Comparison of ENCODE assay signal across 1 cellular context in the genomic region with DNA sequence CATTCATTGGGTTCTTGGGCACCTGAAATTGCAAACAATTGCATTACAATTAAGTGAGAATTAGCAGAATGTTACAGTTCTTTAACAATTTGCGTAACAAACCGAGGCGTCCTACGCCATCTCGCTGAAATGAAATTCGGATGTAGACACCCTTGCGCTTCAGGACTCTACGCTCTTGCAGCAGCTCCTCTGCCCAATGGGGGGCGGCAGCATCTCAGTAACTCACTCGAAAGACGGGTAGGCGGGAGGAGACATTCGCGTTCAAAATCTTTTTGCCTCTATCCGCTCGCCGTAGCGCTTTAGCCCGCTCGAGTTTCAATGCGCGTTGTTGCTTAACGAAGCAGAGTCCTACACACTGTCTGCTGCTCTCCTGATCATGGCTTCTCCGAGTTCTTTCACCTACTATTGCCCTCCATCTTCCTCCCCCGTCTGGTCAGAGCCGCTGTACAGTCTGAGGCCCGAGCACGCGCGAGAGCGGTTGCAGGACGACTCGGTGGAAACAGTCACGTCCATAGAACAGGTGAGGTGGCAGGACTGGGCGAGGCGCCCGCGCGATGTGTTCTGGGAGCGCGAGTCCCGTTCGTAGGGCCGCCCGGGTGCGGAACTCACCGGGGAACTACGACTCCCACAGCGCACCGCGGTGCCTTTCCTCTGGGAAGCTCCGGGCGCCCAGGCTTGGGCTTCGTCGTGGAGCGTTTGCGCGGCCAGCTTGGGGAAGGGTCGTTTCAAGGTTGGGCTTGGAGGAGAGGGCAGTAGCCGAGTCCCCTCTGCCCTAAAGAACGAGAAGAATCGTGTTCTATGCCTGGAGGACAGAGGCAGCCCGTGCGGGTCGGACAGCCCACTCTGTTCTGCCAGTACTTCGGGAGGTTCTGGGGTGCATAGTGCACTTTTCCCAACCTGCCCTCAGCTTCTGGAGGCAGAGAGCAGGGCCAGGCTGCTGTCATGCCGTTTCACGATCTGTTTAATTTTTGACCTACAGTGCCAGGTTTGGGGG.
A peak's percentile ranks its signal among the peaks of the same experiment; 100 is the strongest.
TF ChIP-seq lines count a peak whose summit lies in the region.

FNTB (plus strand) TSS at position 318 of the 994 bp plus-strand sequence; CDS start at position 377, 59 bp downstream.

TF ChIP-seq in HepG2, 621 proteins besides CTCF, POLR2A, EP300 and RAD21 (continued from another document and continues in another):
- no peak for TF ChIP-seq MLXIP (CRISPR knock-in tag; IDR thresholded peaks at IDR 0.05; ENCODE audit: borderline replicate concordance)
- TF ChIP-seq ZNF512B (CRISPR knock-in tag; IDR thresholded peaks at IDR 0.05; ENCODE audit: borderline replicate concordance) = peak; percentile 98
- TF ChIP-seq FUBP1 (CRISPR knock-in tag; IDR thresholded peaks at IDR 0.05; ENCODE audit: borderline replicate concordance) = no peak
- TF ChIP-seq MAF1 (CRISPR knock-in tag; IDR thresholded peaks at IDR 0.05; ENCODE audit: borderline replicate concordance) = peak; percentile 81; the same call in 1 of the 2 replicates
- TF ChIP-seq, protein P1, sequence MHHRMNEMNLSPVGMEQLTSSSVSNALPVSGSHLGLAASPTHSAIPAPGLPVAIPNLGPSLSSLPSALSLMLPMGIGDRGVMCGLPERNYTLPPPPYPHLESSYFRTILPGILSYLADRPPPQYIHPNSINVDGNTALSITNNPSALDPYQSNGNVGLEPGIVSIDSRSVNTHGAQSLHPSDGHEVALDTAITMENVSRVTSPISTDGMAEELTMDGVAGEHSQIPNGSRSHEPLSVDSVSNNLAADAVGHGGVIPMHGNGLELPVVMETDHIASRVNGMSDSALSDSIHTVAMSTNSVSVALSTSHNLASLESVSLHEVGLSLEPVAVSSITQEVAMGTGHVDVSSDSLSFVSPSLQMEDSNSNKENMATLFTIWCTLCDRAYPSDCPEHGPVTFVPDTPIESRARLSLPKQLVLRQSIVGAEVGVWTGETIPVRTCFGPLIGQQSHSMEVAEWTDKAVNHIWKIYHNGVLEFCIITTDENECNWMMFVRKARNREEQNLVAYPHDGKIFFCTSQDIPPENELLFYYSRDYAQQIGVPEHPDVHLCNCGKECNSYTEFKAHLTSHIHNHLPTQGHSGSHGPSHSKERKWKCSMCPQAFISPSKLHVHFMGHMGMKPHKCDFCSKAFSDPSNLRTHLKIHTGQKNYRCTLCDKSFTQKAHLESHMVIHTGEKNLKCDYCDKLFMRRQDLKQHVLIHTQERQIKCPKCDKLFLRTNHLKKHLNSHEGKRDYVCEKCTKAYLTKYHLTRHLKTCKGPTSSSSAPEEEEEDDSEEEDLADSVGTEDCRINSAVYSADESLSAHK (CRISPR knock-in tag; IDR thresholded peaks at IDR 0.05; ENCODE audit: borderline replicate concordance) = no peak
- TF ChIP-seq SALL1 (CRISPR knock-in tag; IDR thresholded peaks at IDR 0.05) = peak; percentile 62; the same call in 1 of the 2 replicates
- TF ChIP-seq AHDC1 (CRISPR knock-in tag; IDR thresholded peaks at IDR 0.05; ENCODE audit: borderline replicate concordance) = no peak
- TF ChIP-seq ZNF292 (CRISPR knock-in tag; IDR thresholded peaks at IDR 0.05; ENCODE audit: borderline replicate concordance, low read depth) = peak; percentile 87
- peak; percentile 14 for TF ChIP-seq TGIF2 (CRISPR knock-in tag; IDR thresholded peaks at IDR 0.05)
- TF ChIP-seq ZFP36L1 (CRISPR knock-in tag; IDR thresholded peaks at IDR 0.05) = no peak
- TF ChIP-seq ZNF674 (CRISPR knock-in tag; IDR thresholded peaks at IDR 0.05; ENCODE audit: low read depth) = no peak; the same call in 1 of the 2 replicates
- TF ChIP-seq IRF2 (CRISPR knock-in tag; IDR thresholded peaks at IDR 0.05) = peak; percentile 77; the same call in 1 of the 2 replicates
- TF ChIP-seq ZBTB1 (CRISPR knock-in tag; IDR thresholded peaks at IDR 0.05; ENCODE audit: borderline replicate concordance) = no peak
- TF ChIP-seq PAF1 (CRISPR knock-in tag; IDR thresholded peaks at IDR 0.05) = no peak
- 0 out of 2 replicates have a peak, but pooled peaks have one; percentile 42 for TF ChIP-seq TEF (CRISPR knock-in tag; IDR thresholded peaks at IDR 0.05)
- TF ChIP-seq ZNF337 (CRISPR knock-in tag; IDR thresholded peaks at IDR 0.05; ENCODE audit: borderline replicate concordance, low read depth) = 0 out of 2 replicates have a peak, but pooled peaks have one; percentile 90
- no peak for TF ChIP-seq POLR2AphosphoS2 (IDR thresholded peaks at IDR 0.05; ENCODE audit: low read depth, low read length)
- no peak for TF ChIP-seq CENPT (CRISPR knock-in tag; IDR thresholded peaks at IDR 0.05; ENCODE audit: low read depth)
- peak; percentile 78; the same call in 1 of the 2 replicates for TF ChIP-seq HNRNPL (IDR thresholded peaks at IDR 0.05; ENCODE audit: low read depth, low read length)
- no peak; the same call in 1 of the 2 replicates for TF ChIP-seq ZNF768 (CRISPR knock-in tag; IDR thresholded peaks at IDR 0.05)
- TF ChIP-seq NCOA5 (CRISPR knock-in tag; IDR thresholded peaks at IDR 0.05) = no peak
- peak; percentile 67; the same call in 1 of the 2 replicates for TF ChIP-seq SNAPC4 (CRISPR knock-in tag; IDR thresholded peaks at IDR 0.05)
